Comparison of ENCODE assay signal across 20 cellular contexts in the genomic region with DNA sequence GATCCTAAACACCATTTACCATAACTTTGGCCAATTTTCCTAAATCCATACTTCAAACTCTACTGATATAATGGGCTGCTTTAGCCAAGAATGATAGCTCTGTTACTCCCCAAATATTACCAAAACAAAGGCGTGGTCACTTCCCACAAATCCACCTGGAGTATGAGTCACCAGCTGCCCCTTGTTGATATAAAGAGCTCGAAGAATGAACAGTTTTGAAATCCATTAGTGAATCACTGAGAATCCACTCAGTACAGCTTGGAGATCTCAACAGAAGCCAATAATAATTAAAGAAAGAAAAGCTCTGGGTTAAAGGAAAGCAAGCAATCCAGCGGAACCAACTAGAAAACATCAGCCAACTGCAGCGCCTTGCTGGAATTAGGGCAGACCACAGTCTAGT.
DNase-seq lines count a peak whose midpoint lies in the region; ATAC-seq and TF ChIP-seq lines count a peak whose summit lies in the region.
"Had no signal": no experiment of that assay in that cellular context is flagged by ENCODE, and none has a peak within 500 bp of the region (broad histone marks: within the 10 kb centered on the region; RNA-seq: fewer than 3 reads in every experiment).

No MANE protein-coding gene starts in this region.

- peak; percentile 90 for DNase-seq in DMS153 (lab: John Stamatoyannopoulos, UW)
- peak; percentile 69 for DNase-seq in HT1080 (ENCODE audit: low read depth)
- peak; percentile 15 for DNase-seq in NCI-H2196 (lab: John Stamatoyannopoulos, UW; ENCODE audit: unreplicated experiment)
- peak; percentile 57 for DNase-seq in SW480 (ENCODE audit: low spot score)
- DNase-seq in islet precursor cell, result no peak
- no peak for DNase-seq in GM13977 (ENCODE audit: low spot score)
- DNase-seq: activated CD8-positive, alpha-beta T cell treated with anti-CD3 and anti-CD28 coated beads, Interleukin-2, amount 10 ng/mL, durations not matched to agents 7 days and 5 days; activated naive CD4-positive, alpha-beta T cell treated with anti-CD3 and anti-CD28 coated beads for 36 hours; activated T-cell treated with anti-CD3 and anti-CD28 coated beads, Interleukin-2, amount 50 U/mL, for 24 hours; AML-193; effector memory CD4-positive, alpha-beta T cell; esophagus squamous epithelium; GF-D8; NCI-H510A treated with DMSO at 0.1 percent for 48 hours; stimulated activated CD4-positive, alpha-beta T cell treated with anti-CD3 and anti-CD28 coated beads, Interleukin-2, amount 100 ng/mL, for 24 hours; stimulated activated naive CD8-positive, alpha-beta T cell treated with anti-CD3 and anti-CD28 coated beads, Interleukin-15, Interleukin-2, amounts not matched to agents 100 U/mL and 50 U/mL, for 24 hours; T1000; trophoblast cell had no signal

- TF ChIP-seq CTCF in GM13977 (IDR thresholded peaks at IDR 0.05; ENCODE audit: extremely low read depth, insufficient read depth, missing control alignments), result no peak

- no peak for ATAC-seq in GM19452 (IDR thresholded peaks at IDR 0.05; ENCODE audit: unreplicated experiment)
- ATAC-seq: activated CD8-positive, alpha-beta T cell treated with anti-CD3 and anti-CD28 coated beads, Interleukin-2, amount 10 ng/mL, durations not matched to agents 7 days and 5 days; HepG2; stimulated activated naive CD8-positive, alpha-beta T cell treated with anti-CD3 and anti-CD28 coated beads, Interleukin-15, Interleukin-2, amounts not matched to agents 100 U/mL and 50 U/mL, for 24 hours had no signal

- in situ Hi-C loops in GM13977 (cut with MboI; ENCODE audit: low pct_unique_long_range_greater_than_20kb, low sequenced_read_pairs, unreplicated experiment), result no loop called here

Comparison
In these comparisons a context has a peak if more than half of its experiments do, and no peak if none do; other contexts are left out.
1. DNase-seq: peak in DMS153 (single experiment), HT1080 (single experiment), NCI-H2196 (single experiment) and SW480 (single experiment); none in islet precursor cell (single experiment) and GM13977 (single experiment).